Comparison of ENCODE assay signal across 22 cellular contexts in genomic region chrX:114599305-114599704, GRCh38. TPM values are rescaled to one million over a fixed set of nuclear protein-coding genes. Genes with fewer than 3 reads are reported as not detected.
DNase-seq lines count a peak whose midpoint lies in the region; TF ChIP-seq lines count a peak whose summit lies in the region.
"Had no signal": no experiment of that assay in that cellular context is flagged by ENCODE, and none has a peak within 500 bp of the region (broad histone marks: within the 10 kb centered on the region; RNA-seq: fewer than 3 reads in every experiment).

No MANE protein-coding gene starts in this region.

- H3K36me3 Mint-ChIP-seq in activated naive CD4-positive, alpha-beta T cell treated with anti-CD3 and anti-CD28 coated beads, Interleukin-2, amount 10 ng/mL, durations not matched to agents 7 days and 5 days: no peaks in the 10 kb centered on the region
- H3K36me3 Mint-ChIP-seq: CD4-positive, alpha-beta memory T cell; IgD-negative memory B cell had no signal

- no peaks in the 10 kb centered on the region for H3K4me1 Mint-ChIP-seq in activated naive CD4-positive, alpha-beta T cell treated with anti-CD3 and anti-CD28 coated beads, Interleukin-2, amount 10 ng/mL, durations not matched to agents 7 days and 5 days
- H3K4me1 Mint-ChIP-seq: CD4-positive, alpha-beta memory T cell; IgD-negative memory B cell had no signal

- no peak overlapping the region for H2AFZ ChIP-seq in OCI-LY3 (ENCODE audit: low read depth, low read length)

- no peaks in the 10 kb centered on the region for H3K9me3 ChIP-seq in OCI-LY3 (ENCODE audit: insufficient read depth, low read length)
- H3K9me3 ChIP-seq: BLaER1 treated with 17β-estradiol and CSF1 and Interleukin-3, amounts not matched to agents 10 nM and 100 nM; HAP-1 had no signal

- CTCF ChIA-PET in activated naive CD4-positive, alpha-beta T cell treated with anti-CD3 and anti-CD28 coated beads, Interleukin-2, amount 10 ng/mL, durations not matched to agents 7 days and 5 days (lab: Charles Lee): no interaction called here

- H3K4me1 ChIP-seq in OCI-LY3 (ENCODE audit: low read length): peaks cover 5% of the 10 kb centered on the region; the same call in 1 of the 2 replicates
- H3K4me1 ChIP-seq: BLaER1 treated with 17β-estradiol and CSF1 and Interleukin-3, amounts not matched to agents 10 nM and 100 nM; HAP-1 had no signal

- no peaks in the 10 kb centered on the region for H3K9me3 Mint-ChIP-seq in activated naive CD4-positive, alpha-beta T cell treated with anti-CD3 and anti-CD28 coated beads, Interleukin-2, amount 10 ng/mL, durations not matched to agents 7 days and 5 days

- TF ChIP-seq CTCF in OCI-LY3 (IDR thresholded peaks at IDR 0.05; ENCODE audit: low read depth, low read length) (no peak), GM13976 (IDR thresholded peaks at IDR 0.05; ENCODE audit: borderline replicate concordance, control extremely low read depth, extremely low read depth, insufficient read depth, missing control alignments) (no peak)

- no peak overlapping the region for H3K27ac ChIP-seq in OCI-LY3 (ENCODE audit: low read length)
- H3K27ac ChIP-seq: BLaER1 treated with 17β-estradiol and CSF1 and Interleukin-3, amounts not matched to agents 10 nM and 100 nM; HL-60 had no signal

- no peak overlapping the region for H3K4me3 Mint-ChIP-seq in activated naive CD4-positive, alpha-beta T cell treated with anti-CD3 and anti-CD28 coated beads, Interleukin-2, amount 10 ng/mL, durations not matched to agents 7 days and 5 days
- H3K4me3 Mint-ChIP-seq: CD4-positive, alpha-beta memory T cell; IgD-negative memory B cell had no signal

- H3K9ac ChIP-seq in OCI-LY3 (ENCODE audit: low read length): no peak overlapping the region
- H3K9ac ChIP-seq: BLaER1 treated with 17β-estradiol and CSF1 and Interleukin-3, amounts not matched to agents 10 nM and 100 nM had no signal

- no peak overlapping the region for H3K27ac Mint-ChIP-seq in activated naive CD4-positive, alpha-beta T cell treated with anti-CD3 and anti-CD28 coated beads, Interleukin-2, amount 10 ng/mL, durations not matched to agents 7 days and 5 days
- H3K27ac Mint-ChIP-seq: CD4-positive, alpha-beta memory T cell; IgD-negative memory B cell had no signal

- DNase-seq in HT1080 (ENCODE audit: low read depth): peak; percentile 0
- no peak for DNase-seq in NCI-H524 treated with DMSO at 0.1 percent for 48 hours (lab: John Stamatoyannopoulos, UW)
- no peak for DNase-seq in activated naive CD4-positive, alpha-beta T cell treated with anti-CD3 and anti-CD28 coated beads, Interleukin-2, amount 10 ng/mL, durations not matched to agents 7 days and 5 days
- no peak for DNase-seq in dermis blood vessel endothelial cell
- DNase-seq in GM13976 (ENCODE audit: low spot score): no peak
- DNase-seq: CD4-positive, alpha-beta memory T cell; DND-41; NCI-H1694; NCI-H2081; NCI-H2171; NCI-H345; NCI-H524; NCI-H82; Right ventricle myocardium superior had no signal

- in situ Hi-C loops in GM13976 (cut with MboI; ENCODE audit: low sequenced_read_pairs, unreplicated experiment): no loop called here

- H3K4me3 ChIP-seq in OCI-LY3 (ENCODE audit: low read length) (no peak overlapping the region), iPS-11a (ENCODE audit: low read depth, low read length) (peak overlapping the region; percentile 8)
- H3K4me3 ChIP-seq: BLaER1 treated with 17β-estradiol and CSF1 and Interleukin-3, amounts not matched to agents 10 nM and 100 nM; HAP-1 had no signal

- no peaks in the 10 kb centered on the region for H3K79me2 ChIP-seq in OCI-LY3 (ENCODE audit: low read length)

- H3K27me3 Mint-ChIP-seq in activated naive CD4-positive, alpha-beta T cell treated with anti-CD3 and anti-CD28 coated beads, Interleukin-2, amount 10 ng/mL, durations not matched to agents 7 days and 5 days: no peaks in the 10 kb centered on the region
- H3K27me3 Mint-ChIP-seq: CD4-positive, alpha-beta memory T cell; IgD-negative memory B cell had no signal

- H3K4me2 ChIP-seq in OCI-LY3 (ENCODE audit: low read length): peak overlapping the region; percentile 22; the same call in 1 of the 2 replicates
- H3K4me2 ChIP-seq: BLaER1 treated with 17β-estradiol and CSF1 and Interleukin-3, amounts not matched to agents 10 nM and 100 nM had no signal

- no peaks in the 10 kb centered on the region for H3K27me3 ChIP-seq in OCI-LY3 (ENCODE audit: low read depth, low read length)

- no peaks in the 10 kb centered on the region for H4K20me1 ChIP-seq in OCI-LY3 (ENCODE audit: insufficient read depth, low read length)
- H4K20me1 ChIP-seq: BLaER1 treated with 17β-estradiol and CSF1 and Interleukin-3, amounts not matched to agents 10 nM and 100 nM had no signal

- no peaks in the 10 kb centered on the region for H3K36me3 ChIP-seq in OCI-LY3 (replicated peaks; ENCODE audit: low read depth, low read length)
- H3K36me3 ChIP-seq: BLaER1 treated with 17β-estradiol and CSF1 and Interleukin-3, amounts not matched to agents 10 nM and 100 nM; HAP-1 had no signal

RNA-seq across cellular contexts. Expression of gene HTR2C, which starts 15.4 kb away (rescaled TPM):
- not detected in 2 replicates for total RNA-seq in HT1080 (2014; rRNA removed; shearing (Covaris generic))
- polyA plus RNA-seq in HT1080 (2015; cell fraction: cytosol; rRNA removed): 0.02 TPM in 1 of 2 replicates, not detected in the other
- polyA plus RNA-seq in HT1080 (2015; cell fraction: nucleus; rRNA removed): not detected in 2 replicates
- total RNA-seq in dermis blood vessel endothelial cell: not detected in 2 replicates
- total RNA-seq: CD4-positive, alpha-beta memory T cell; G401; HT-29; Right ventricle myocardium superior had no signal
- polyA plus RNA-seq: CD4-positive, alpha-beta memory T cell; IgD-negative memory B cell had no signal
